In the genomic region with DNA sequence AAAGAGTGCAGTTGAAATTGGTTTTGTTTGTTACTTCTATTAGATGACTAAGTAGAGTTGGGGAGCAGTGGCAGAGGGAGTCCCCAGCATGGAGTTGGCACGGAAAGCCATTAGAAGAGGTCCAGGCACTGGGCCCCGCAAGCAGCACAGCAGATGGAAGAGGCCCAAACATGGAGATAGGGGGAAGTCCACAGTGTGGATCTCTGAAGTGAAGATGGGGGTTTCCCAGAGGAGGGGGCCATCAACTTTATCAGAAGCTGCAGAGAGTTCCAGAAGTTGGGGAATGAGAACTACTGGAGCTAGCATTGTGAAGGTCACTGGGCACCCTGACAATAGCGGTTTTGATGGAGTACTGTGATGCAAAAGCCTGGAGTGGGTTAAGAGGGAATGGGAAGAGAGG, we compare ENCODE assay signal across 20 cellular contexts. TPM values are rescaled to one million over a fixed set of nuclear protein-coding genes. Genes with fewer than 3 reads are reported as not detected.
"Had no signal": no experiment of that assay in that cellular context is flagged by ENCODE, and none has a peak within 500 bp of the region (broad histone marks: within the 10 kb centered on the region; RNA-seq: fewer than 3 reads in every experiment).

No MANE protein-coding gene starts in this region.

- DNase-seq: activated CD4-positive, alpha-beta T cell treated with anti-CD3 and anti-CD28 coated beads for 1 hour; activated CD8-positive, alpha-beta memory T cell treated with anti-CD3 and anti-CD28 coated beads for 24 hours; activated CD8-positive, alpha-beta memory T cell treated with anti-CD3 and anti-CD28 coated beads, Interleukin-2, amount 50 U/mL, for 48 hours; activated gamma-delta T cell; activated T-cell treated with anti-CD3 and anti-CD28 coated beads, Interleukin-2, amount 50 U/mL, for 48 hours; adrenal gland; effector CD8-positive, alpha-beta T cell; esophagus squamous epithelium; left cardiac atrium; mesendoderm; occipital lobe; SK-N-SH; stimulated activated CD4-positive, alpha-beta T cell treated with anti-CD3 and anti-CD28 coated beads, Interleukin-2, amount 100 ng/mL, for 24 hours; T-cell; testis; WERI-Rb-1 had no signal

- H3K4me3 ChIP-seq: adrenal gland, esophagus squamous epithelium, testis had no signal

- H3K4me1 ChIP-seq: adrenal gland, esophagus squamous epithelium, testis had no signal

- H3K9me3 ChIP-seq: adrenal gland, esophagus squamous epithelium, SK-N-SH, testis had no signal

- H3K9me3 Mint-ChIP-seq: dendritic cell treated with granulocyte-macrophage colony-stimulating factor and Interleukin-4, amounts not matched to agents 40 ng/mL and 50 ng/mL, for 4 days; T-cell; type B pancreatic cell had no signal

- H3K27me3 ChIP-seq: adrenal gland, esophagus squamous epithelium, testis had no signal

- H3K27me3 Mint-ChIP-seq: dendritic cell treated with granulocyte-macrophage colony-stimulating factor and Interleukin-4, amounts not matched to agents 40 ng/mL and 50 ng/mL, for 4 days; progenitor cell of endocrine pancreas; T-cell; type B pancreatic cell had no signal

- H3K27ac ChIP-seq: adrenal gland, esophagus squamous epithelium, testis, WERI-Rb-1 had no signal

- H3K27ac Mint-ChIP-seq: dendritic cell treated with granulocyte-macrophage colony-stimulating factor and Interleukin-4, amounts not matched to agents 40 ng/mL and 50 ng/mL, for 4 days; progenitor cell of endocrine pancreas; type B pancreatic cell had no signal

- ATAC-seq: left cardiac atrium, T-cell had no signal

- H3K4me3 Mint-ChIP-seq: dendritic cell treated with granulocyte-macrophage colony-stimulating factor and Interleukin-4, amounts not matched to agents 40 ng/mL and 50 ng/mL, for 4 days; T-cell; type B pancreatic cell had no signal

RNA-seq across cellular contexts. Expression of a gene that starts 54.3 kb away (rescaled TPM):
- total RNA-seq: bronchial epithelial cell, esophagus squamous epithelium had no signal
